In the genomic region with DNA sequence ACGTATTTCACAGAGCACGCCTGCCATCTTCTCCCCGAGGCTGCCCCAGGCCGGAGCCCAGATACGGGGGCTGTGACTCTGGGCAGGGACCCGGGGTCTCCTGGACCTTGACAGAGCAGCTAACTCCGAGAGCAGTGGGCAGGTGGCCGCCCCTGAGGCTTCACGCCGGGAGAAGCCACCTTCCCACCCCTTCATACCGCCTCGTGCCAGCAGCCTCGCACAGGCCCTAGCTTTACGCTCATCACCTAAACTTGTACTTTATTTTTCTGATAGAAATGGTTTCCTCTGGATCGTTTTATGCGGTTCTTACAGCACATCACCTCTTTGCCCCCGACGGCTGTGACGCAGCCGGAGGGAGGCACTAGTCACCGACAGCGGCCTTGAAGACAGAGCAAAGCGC, we compare ENCODE assay signal across 19 cellular contexts. TPM values are rescaled to one million over a fixed set of nuclear protein-coding genes. Genes with fewer than 3 reads are reported as not detected.
"Had no signal": no experiment of that assay in that cellular context is flagged by ENCODE, and none has a peak within 500 bp of the region (broad histone marks: within the 10 kb centered on the region; RNA-seq: fewer than 3 reads in every experiment).

No MANE protein-coding gene starts in this region.

- H3K27me3 Mint-ChIP-seq: progenitor cell of endocrine pancreas had no signal

- H3K4me3 ChIP-seq: right atrium auricular region, skin epidermis, stomach, thoracic aorta, upper lobe of right lung had no signal

- H3K27me3 ChIP-seq: neutrophil, right atrium auricular region, stomach, upper lobe of right lung had no signal

- H3K27ac ChIP-seq: neutrophil, right atrium auricular region, skin epidermis, thoracic aorta, upper lobe of right lung had no signal

- H3K4me3 Mint-ChIP-seq: activated T-helper 1 cell treated with anti-CD3 and anti-CD28 coated beads, Interleukin-12 subunit alpha, Interleukin-12 subunit beta, Interleukin-2, Interleukin-4 antibody, amounts not matched to agents 30 ng/mL and 10 ng/mL and 1 ng/mL, durations not matched to agents 14 hours and 24 hours and 36 hours; endodermal cell had no signal

- H3K4me1 ChIP-seq: upper lobe of right lung had no signal

- H3K27ac Mint-ChIP-seq: activated T-helper 1 cell treated with anti-CD3 and anti-CD28 coated beads, Interleukin-12 subunit alpha, Interleukin-12 subunit beta, Interleukin-2, Interleukin-4 antibody, amounts not matched to agents 30 ng/mL and 10 ng/mL and 1 ng/mL, durations not matched to agents 14 hours and 24 hours and 36 hours; endodermal cell; progenitor cell of endocrine pancreas had no signal

- H3K9me3 ChIP-seq: neutrophil, right atrium auricular region, stomach, thoracic aorta, upper lobe of right lung had no signal

- DNase-seq: activated CD4-positive, alpha-beta T cell treated with anti-CD3 and anti-CD28 coated beads, Interleukin-2, amount 50 U/mL, for 1 hour; activated CD4-positive, CD25-positive, alpha-beta regulatory T cell; anterior cingulate cortex; endodermal cell; stimulated activated CD4-positive, alpha-beta T cell treated with anti-CD3 and anti-CD28 coated beads, Interleukin-4, amount 100 ng/mL, for 4 hours; stimulated activated CD8-positive, alpha-beta memory T cell treated with anti-CD3 and anti-CD28 coated beads, Interleukin-4, amount 100 ng/mL, for 48 hours; stomach; T-helper 2 cell; upper lobe of right lung had no signal

- H3K9me3 Mint-ChIP-seq: activated T-helper 1 cell treated with anti-CD3 and anti-CD28 coated beads, Interleukin-12 subunit alpha, Interleukin-12 subunit beta, Interleukin-2, Interleukin-4 antibody, amounts not matched to agents 30 ng/mL and 10 ng/mL and 1 ng/mL, durations not matched to agents 14 hours and 24 hours and 36 hours; endodermal cell had no signal

- ATAC-seq: upper lobe of right lung had no signal

RNA-seq across cellular contexts. Expression of a gene that starts 9.6 kb away (rescaled TPM):
- total RNA-seq: activated CD8-positive, alpha-beta memory T cell treated with anti-CD3 and anti-CD28 coated beads for 36 hours; activated T-helper 1 cell treated with anti-CD3 and anti-CD28 coated beads, Interleukin-12 subunit alpha, Interleukin-12 subunit beta, Interleukin-2, Interleukin-4 antibody, amounts not matched to agents 30 ng/mL and 10 ng/mL and 1 ng/mL, durations not matched to agents 14 hours and 24 hours and 36 hours; bronchial epithelial cell; dermis microvascular lymphatic vessel endothelial cell; endodermal cell; lung microvascular endothelial cell; progenitor cell of endocrine pancreas; right atrium auricular region; stomach; thoracic aorta; upper lobe of right lung had no signal
- polyA plus RNA-seq: stomach had no signal

RNA-seq across cellular contexts. Expression of a gene that starts 52.1 kb away (rescaled TPM):
- total RNA-seq: activated CD8-positive, alpha-beta memory T cell treated with anti-CD3 and anti-CD28 coated beads for 36 hours; activated T-helper 1 cell treated with anti-CD3 and anti-CD28 coated beads, Interleukin-12 subunit alpha, Interleukin-12 subunit beta, Interleukin-2, Interleukin-4 antibody, amounts not matched to agents 30 ng/mL and 10 ng/mL and 1 ng/mL, durations not matched to agents 14 hours and 24 hours and 36 hours; lung microvascular endothelial cell; progenitor cell of endocrine pancreas; thoracic aorta had no signal
